8 cellular contexts compared by ENCODE assay signal in the genomic region with DNA sequence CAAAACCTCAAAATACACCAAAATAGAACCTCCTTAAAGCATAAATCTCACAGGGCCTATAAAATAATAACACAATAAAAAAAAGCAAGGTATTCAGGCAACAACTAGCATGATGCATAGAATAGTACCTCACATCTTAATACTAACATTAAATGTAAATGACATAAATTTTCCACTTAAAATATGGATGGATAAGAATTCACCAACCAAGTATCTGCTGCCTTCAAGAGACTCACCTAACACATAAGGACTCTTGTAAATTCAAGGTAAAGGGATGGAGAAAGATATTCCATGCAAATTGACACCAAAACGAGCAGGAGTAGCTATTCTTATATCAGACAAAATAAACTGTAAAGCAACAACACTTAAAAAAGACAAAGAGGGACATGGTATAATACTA.
"Had no signal": no experiment of that assay in that cellular context is flagged by ENCODE, and none has a peak within 500 bp of the region (broad histone marks: within the 10 kb centered on the region; RNA-seq: fewer than 3 reads in every experiment).

No MANE protein-coding gene starts in this region.

- ATAC-seq: GM12878 had no signal

- H3K4me3 ChIP-seq: GM12878 had no signal

- FAIRE-seq: G401.6, GM12878, GM12891, GM12892, GM18507, GM19239 had no signal

- DNase-seq: GDM1, GF-D8 had no signal
